Comparison of ENCODE assay signal across 28 cellular contexts in genomic region chr1:12258272-12258671, GRCh38.
"Had no signal": no experiment of that assay in that cellular context is flagged by ENCODE, and none has a peak within 500 bp of the region (broad histone marks: within the 10 kb centered on the region; RNA-seq: fewer than 3 reads in every experiment).

No MANE protein-coding gene starts in this region.

- DNase-seq: naive thymus-derived CD4-positive, alpha-beta T cell; natural killer cell; occipital lobe; ovary; posterior cingulate gyrus; psoas muscle; right cardiac atrium; stimulated activated CD4-positive, alpha-beta T cell treated with anti-CD3 and anti-CD28 coated beads, Interleukin-15, amount 100 ng/mL, for 24 hours; stimulated activated CD4-positive, alpha-beta T cell treated with anti-CD3 and anti-CD28 coated beads, Interleukin-2, amount 100 ng/mL, for 24 hours; stimulated activated CD4-positive, alpha-beta T cell treated with anti-CD3 and anti-CD28 coated beads, Interleukin-2, amount 100 ng/mL, for 48 hours; stimulated activated CD4-positive, alpha-beta T cell treated with anti-CD3 and anti-CD28 coated beads, Interleukin-4, amount 100 ng/mL, for 24 hours; stimulated activated naive B cell treated with anti-CD40 and anti-IgM and Interleukin-4, amounts not matched to agents 10 μg/mL and 1 μg/mL and 100 μg/mL, for 72 hours; stimulated activated naive CD4-positive, alpha-beta T cell treated with Interleukin-2 at 50 U/mL for 16 hours; stomach; thyroid gland; trophoblast cell; upper lobe of right lung; uterus had no signal

- ATAC-seq: naive thymus-derived CD4-positive, alpha-beta T cell; natural killer cell; psoas muscle; right cardiac atrium; sciatic nerve; stimulated activated effector memory CD8-positive, alpha-beta T cell treated with anti-CD3 and anti-CD28 coated beads, Interleukin-12 subunit alpha, Interleukin-12 subunit beta, amount 100 ng/mL, for 72 hours; stimulated activated naive B cell treated with anti-CD40 and anti-IgM and Interleukin-4, amounts not matched to agents 10 μg/mL and 1 μg/mL and 100 μg/mL, for 72 hours; upper lobe of right lung had no signal

- H3K27ac ChIP-seq: neural progenitor cell, ovary, parathyroid adenoma, psoas muscle, skin epidermis, stomach, thoracic aorta, thyroid gland, tibial nerve, upper lobe of right lung, uterus had no signal

- H3K36me3 ChIP-seq: ovary, uterus had no signal

- H3K27me3 ChIP-seq: neural progenitor cell, ovary, stomach, thyroid gland, tibial nerve, upper lobe of right lung, uterus had no signal

- H3K9ac ChIP-seq: neural progenitor cell, parathyroid adenoma had no signal

- H3K4me1 ChIP-seq: parathyroid adenoma, psoas muscle, stomach, thyroid gland, tibial nerve, upper lobe of right lung, uterus had no signal

- H3K4me3 ChIP-seq: neural progenitor cell, ovary, psoas muscle, skin epidermis, stomach, thoracic aorta, thyroid gland, tibial nerve, upper lobe of right lung, uterus had no signal

- H3K27ac Mint-ChIP-seq: natural killer cell; nephron; neural progenitor cell; progenitor cell of endocrine pancreas; stimulated activated effector memory CD8-positive, alpha-beta T cell treated with anti-CD3 and anti-CD28 coated beads, Interleukin-12 subunit alpha, Interleukin-12 subunit beta, amount 100 ng/mL, for 72 hours; stimulated activated naive B cell treated with anti-CD40 and anti-IgM and Interleukin-4, amounts not matched to agents 10 μg/mL and 1 μg/mL and 100 μg/mL, for 72 hours; stimulated activated naive CD8-positive, alpha-beta T cell treated with anti-CD3 and anti-CD28 coated beads, Interleukin-15, Interleukin-2, amounts not matched to agents 100 ng/mL and 50 ng/mL, for 24 hours had no signal

- H3K9me3 Mint-ChIP-seq: naive thymus-derived CD4-positive, alpha-beta T cell; natural killer cell; neural progenitor cell; stimulated activated effector memory CD8-positive, alpha-beta T cell treated with anti-CD3 and anti-CD28 coated beads, Interleukin-12 subunit alpha, Interleukin-12 subunit beta, amount 100 ng/mL, for 72 hours; stimulated activated naive B cell treated with anti-CD40 and anti-IgM and Interleukin-4, amounts not matched to agents 10 μg/mL and 1 μg/mL and 100 μg/mL, for 72 hours; stimulated activated naive CD8-positive, alpha-beta T cell treated with anti-CD3 and anti-CD28 coated beads, Interleukin-15, Interleukin-2, amounts not matched to agents 100 ng/mL and 50 ng/mL, for 24 hours had no signal

- H3K4me3 Mint-ChIP-seq: naive thymus-derived CD4-positive, alpha-beta T cell; natural killer cell; nephron; neural progenitor cell; stimulated activated effector memory CD8-positive, alpha-beta T cell treated with anti-CD3 and anti-CD28 coated beads, Interleukin-12 subunit alpha, Interleukin-12 subunit beta, amount 100 ng/mL, for 72 hours; stimulated activated naive B cell treated with anti-CD40 and anti-IgM and Interleukin-4, amounts not matched to agents 10 μg/mL and 1 μg/mL and 100 μg/mL, for 72 hours; stimulated activated naive CD8-positive, alpha-beta T cell treated with anti-CD3 and anti-CD28 coated beads, Interleukin-15, Interleukin-2, amounts not matched to agents 100 ng/mL and 50 ng/mL, for 24 hours had no signal

- H3K9me3 ChIP-seq: ovary, psoas muscle, stomach, thoracic aorta, thyroid gland, tibial nerve, upper lobe of right lung, uterus had no signal

- H3K4me1 Mint-ChIP-seq: naive thymus-derived CD4-positive, alpha-beta T cell; natural killer cell; nephron; stimulated activated effector memory CD8-positive, alpha-beta T cell treated with anti-CD3 and anti-CD28 coated beads, Interleukin-12 subunit alpha, Interleukin-12 subunit beta, amount 100 ng/mL, for 72 hours; stimulated activated naive B cell treated with anti-CD40 and anti-IgM and Interleukin-4, amounts not matched to agents 10 μg/mL and 1 μg/mL and 100 μg/mL, for 72 hours had no signal

- H3K27me3 Mint-ChIP-seq: naive thymus-derived CD4-positive, alpha-beta T cell; progenitor cell of endocrine pancreas; stimulated activated naive B cell treated with anti-CD40 and anti-IgM and Interleukin-4, amounts not matched to agents 10 μg/mL and 1 μg/mL and 100 μg/mL, for 72 hours; stimulated activated naive CD8-positive, alpha-beta T cell treated with anti-CD3 and anti-CD28 coated beads, Interleukin-15, Interleukin-2, amounts not matched to agents 100 ng/mL and 50 ng/mL, for 24 hours had no signal
